In genomic region chr15:75981149-75981815, GRCh38 we compare ENCODE assay signal across 35 cellular contexts. TPM values are rescaled to one million over a fixed set of nuclear protein-coding genes. Genes with fewer than 3 reads are reported as not detected.
"Had no signal": no experiment of that assay in that cellular context is flagged by ENCODE, and none has a peak within 500 bp of the region (broad histone marks: within the 10 kb centered on the region; RNA-seq: fewer than 3 reads in every experiment).

No MANE protein-coding gene starts in this region.

- H3K4me1 ChIP-seq: ascending aorta, breast epithelium had no signal

- H3K27me3 ChIP-seq: ascending aorta, brain microvascular endothelial cell, breast epithelium had no signal

- H3K36me3 ChIP-seq: ascending aorta, brain microvascular endothelial cell, breast epithelium, WERI-Rb-1 had no signal

- H3K9me3 ChIP-seq: ascending aorta, breast epithelium had no signal

- DNase-seq: activated CD4-positive, alpha-beta memory T cell treated with anti-CD3 and anti-CD28 coated beads, Interleukin-2, amount 10 ng/mL, durations not matched to agents 7 days and 5 days; activated CD4-positive, alpha-beta T cell treated with anti-CD3 and anti-CD28 coated beads for 1 hour; activated CD4-positive, alpha-beta T cell treated with anti-CD3 and anti-CD28 coated beads for 36 hours; activated CD4-positive, alpha-beta T cell treated with anti-CD3 and anti-CD28 coated beads for 48 hours; activated CD4-positive, alpha-beta T cell treated with anti-CD3 and anti-CD28 coated beads, Interleukin-2, amount 10 ng/mL, durations not matched to agents 7 days and 5 days; activated CD4-positive, alpha-beta T cell treated with anti-CD3 and anti-CD28 coated beads, Interleukin-2, amount 50 U/mL, for 48 hours; activated CD4-positive, CD25-positive, alpha-beta regulatory T cell; activated CD8-positive, alpha-beta memory T cell treated with anti-CD3 and anti-CD28 coated beads for 24 hours; activated CD8-positive, alpha-beta memory T cell treated with anti-CD3 and anti-CD28 coated beads, Interleukin-2, amount 10 ng/mL, durations not matched to agents 7 days and 5 days; activated CD8-positive, alpha-beta memory T cell treated with anti-CD3 and anti-CD28 coated beads, Interleukin-2, amount 50 U/mL, for 48 hours; activated CD8-positive, alpha-beta T cell treated with anti-CD3 and anti-CD28 coated beads, Interleukin-2, amount 10 ng/mL, durations not matched to agents 7 days and 5 days; activated effector memory CD4-positive, alpha-beta T cell treated with Interleukin-2 at 50 U/mL for 16 hours; activated gamma-delta T cell; activated naive CD4-positive, alpha-beta T cell treated with anti-CD3 and anti-CD28 coated beads, Interleukin-2, amount 10 ng/mL, durations not matched to agents 7 days and 5 days; activated naive CD4-positive, alpha-beta T cell treated with Interleukin-2 at 50 U/mL for 16 hours; activated naive CD8-positive, alpha-beta T cell treated with anti-CD3 and anti-CD28 coated beads, Interleukin-2, amount 10 ng/mL, durations not matched to agents 7 days and 5 days; activated naive CD8-positive, alpha-beta T cell treated with anti-CD3 and anti-CD28 coated beads, Interleukin-2, amount 50 U/mL, for 24 hours; activated T-cell treated with anti-CD3 and anti-CD28 coated beads, Interleukin-2, amount 50 U/mL, for 24 hours; activated T-cell treated with anti-CD3 and anti-CD28 coated beads, Interleukin-2, amount 50 U/mL, for 48 hours; amygdala; anterior cingulate cortex; brain microvascular endothelial cell; central memory CD4-positive, alpha-beta T cell; SW 1271; T-helper 1 cell; T-helper 2 cell; T-helper 9 cell; WERI-Rb-1 had no signal

- ATAC-seq: activated CD4-positive, alpha-beta T cell treated with anti-CD3 and anti-CD28 coated beads for 36 hours; activated CD4-positive, CD25-positive, alpha-beta regulatory T cell treated with anti-CD3 and anti-CD28 coated beads, Interleukin-2, amount 50 U/mL, for 24 hours; activated CD8-positive, alpha-beta memory T cell treated with anti-CD3 and anti-CD28 coated beads, Interleukin-2, amount 10 ng/mL, durations not matched to agents 7 days and 5 days; activated CD8-positive, alpha-beta T cell treated with anti-CD3 and anti-CD28 coated beads, Interleukin-2, amount 10 ng/mL, durations not matched to agents 7 days and 5 days; activated naive CD8-positive, alpha-beta T cell treated with anti-CD3 and anti-CD28 coated beads, Interleukin-2, amount 50 U/mL, for 24 hours; WTC11 had no signal

- H3K4me3 ChIP-seq: ascending aorta, breast epithelium had no signal

- FAIRE-seq: TTC549 had no signal

- H3K27ac ChIP-seq: ascending aorta, brain microvascular endothelial cell, breast epithelium, WERI-Rb-1 had no signal

RNA-seq across cellular contexts. Expression of gene NRG4, which starts 30.9 kb away (rescaled TPM):
- total RNA-seq: activated CD4-positive, alpha-beta memory T cell treated with anti-CD3 and anti-CD28 coated beads, Interleukin-2, amount 10 ng/mL, durations not matched to agents 7 days and 5 days; activated CD4-positive, alpha-beta T cell treated with anti-CD3 and anti-CD28 coated beads for 36 hours; activated CD4-positive, alpha-beta T cell treated with anti-CD3 and anti-CD28 coated beads, Interleukin-2, amount 10 ng/mL, durations not matched to agents 7 days and 5 days; activated CD8-positive, alpha-beta memory T cell treated with anti-CD3 and anti-CD28 coated beads, Interleukin-2, amount 10 ng/mL, durations not matched to agents 7 days and 5 days; activated CD8-positive, alpha-beta T cell treated with anti-CD3 and anti-CD28 coated beads, Interleukin-2, amount 10 ng/mL, durations not matched to agents 7 days and 5 days; activated naive CD8-positive, alpha-beta T cell treated with anti-CD3 and anti-CD28 coated beads, Interleukin-2, amount 10 ng/mL, durations not matched to agents 7 days and 5 days; activated T-helper 2 cell treated with anti-CD3 and anti-CD28 coated beads, Interferon-gamma antibody, Interleukin-2, Interleukin-4, amounts not matched to agents 10 μg/mL and 5 μg/mL and 100 μg/mL, durations not matched to agents 14 hours and 24 hours and 36 hours; ascending aorta; cardiac septum had no signal
